ENCODE assay signal across 18 cellular contexts in genomic region chr20:43662943-43663655, GRCh38. TPM values are rescaled to one million over a fixed set of nuclear protein-coding genes. Genes with fewer than 3 reads are reported as not detected.
A peak's percentile ranks its signal among the peaks of the same experiment; 100 is the strongest.
DNase-seq lines count a peak whose midpoint lies in the region; ATAC-seq and TF ChIP-seq lines count a peak whose summit lies in the region.
"Had no signal": no experiment of that assay in that cellular context is flagged by ENCODE, and none has a peak within 500 bp of the region (broad histone marks: within the 10 kb centered on the region; RNA-seq: fewer than 3 reads in every experiment).

No MANE protein-coding gene starts in this region.

- H3K27ac ChIP-seq in RWPE1 = peak overlapping the region; percentile 49
- peak overlapping the region in 2 of 4 donors; percentile 3 to 12 for H3K27ac ChIP-seq in transverse colon
- H3K27ac ChIP-seq: SK-N-MC had no signal

- no peak for ATAC-seq in GM19452 (IDR thresholded peaks at IDR 0.05; ENCODE audit: unreplicated experiment)
- ATAC-seq in stimulated activated effector memory CD8-positive, alpha-beta T cell treated with anti-CD3 and anti-CD28 coated beads, Interleukin-12 subunit alpha, Interleukin-12 subunit beta, amount 100 ng/mL, for 72 hours = no peak
- ATAC-seq: activated CD4-positive, CD25-positive, alpha-beta regulatory T cell treated with anti-CD3 and anti-CD28 coated beads, Interleukin-2, amount 50 U/mL, for 24 hours; left ventricle myocardium superior; natural killer cell treated with Interleukin-12 subunit alpha and Interleukin-12 subunit beta and Interleukin-15 and Interleukin-18, amount 100 ng/mL, for 72 hours had no signal

- peaks cover 1% of the 10 kb centered on the region for H3K27me3 Mint-ChIP-seq in activated CD4-positive, alpha-beta T cell treated with anti-CD3 and anti-CD28 coated beads, Interleukin-2, amount 10 ng/mL, durations not matched to agents 7 days and 5 days

- no peak for TF ChIP-seq POLR2A in transverse colon (IDR thresholded peaks at IDR 0.05)

- no peak for TF ChIP-seq EP300 in transverse colon (IDR thresholded peaks at IDR 0.05; ENCODE audit: low read depth)

- H3K36me3 Mint-ChIP-seq in stimulated activated effector memory CD8-positive, alpha-beta T cell treated with anti-CD3 and anti-CD28 coated beads, Interleukin-12 subunit alpha, Interleukin-12 subunit beta, amount 100 ng/mL, for 72 hours = no peaks in the 10 kb centered on the region
- H3K36me3 Mint-ChIP-seq in activated CD4-positive, alpha-beta T cell treated with anti-CD3 and anti-CD28 coated beads, Interleukin-2, amount 10 ng/mL, durations not matched to agents 7 days and 5 days (ENCODE audit: low read depth) = no peaks in the 10 kb centered on the region
- H3K36me3 Mint-ChIP-seq: activated naive CD8-positive, alpha-beta T cell treated with anti-CD3 and anti-CD28 coated beads for 36 hours; natural killer cell treated with Interleukin-12 subunit alpha and Interleukin-12 subunit beta and Interleukin-15 and Interleukin-18, amount 100 ng/mL, for 72 hours had no signal

- H3K27ac Mint-ChIP-seq in stimulated activated effector memory CD8-positive, alpha-beta T cell treated with anti-CD3 and anti-CD28 coated beads, Interleukin-12 subunit alpha, Interleukin-12 subunit beta, amount 100 ng/mL, for 72 hours = no peak overlapping the region
- no peak overlapping the region for H3K27ac Mint-ChIP-seq in activated CD4-positive, alpha-beta T cell treated with anti-CD3 and anti-CD28 coated beads, Interleukin-2, amount 10 ng/mL, durations not matched to agents 7 days and 5 days
- H3K27ac Mint-ChIP-seq: activated naive CD8-positive, alpha-beta T cell treated with anti-CD3 and anti-CD28 coated beads for 36 hours; natural killer cell treated with Interleukin-12 subunit alpha and Interleukin-12 subunit beta and Interleukin-15 and Interleukin-18, amount 100 ng/mL, for 72 hours had no signal

- WGBS in transverse colon (ENCODE audit: low coverage in 1 of 2), 2 donors = 39% methylated on average over 2 of the region's 2 CpGs; no CpG with 5 or more reads in 1 of the 2 donors

- CTCF ChIA-PET in RWPE1 (lab: Yijun Ruan, JAX) = interaction anchor here (0.9 kb wide), 1 partner anchor 125 kb away, joined by 4 read pairs; no protein-coding TSS in a partner anchor
- CTCF ChIA-PET in activated CD4-positive, alpha-beta T cell treated with anti-CD3 and anti-CD28 coated beads, Interleukin-2, amount 10 ng/mL, durations not matched to agents 7 days and 5 days (lab: Charles Lee) = interaction anchor here (0.8 kb wide), 1 partner anchor 417 kb away, joined by 3 read pairs; no protein-coding TSS in a partner anchor

- H3K4me1 Mint-ChIP-seq in stimulated activated effector memory CD8-positive, alpha-beta T cell treated with anti-CD3 and anti-CD28 coated beads, Interleukin-12 subunit alpha, Interleukin-12 subunit beta, amount 100 ng/mL, for 72 hours = peaks cover 3% of the 10 kb centered on the region
- H3K4me1 Mint-ChIP-seq in activated CD4-positive, alpha-beta T cell treated with anti-CD3 and anti-CD28 coated beads, Interleukin-2, amount 10 ng/mL, durations not matched to agents 7 days and 5 days = peaks cover 10% of the 10 kb centered on the region

- no peak overlapping the region for H3K4me3 ChIP-seq in transverse colon
- H3K4me3 ChIP-seq: SK-N-MC had no signal

- no peaks in the 10 kb centered on the region for H3K9me3 ChIP-seq in transverse colon

- no peaks in the 10 kb centered on the region for H3K36me3 ChIP-seq in transverse colon

- H3K27me3 ChIP-seq in transverse colon = peaks cover 18% of the 10 kb centered on the region

- H3K4me3 Mint-ChIP-seq in stimulated activated effector memory CD8-positive, alpha-beta T cell treated with anti-CD3 and anti-CD28 coated beads, Interleukin-12 subunit alpha, Interleukin-12 subunit beta, amount 100 ng/mL, for 72 hours = no peak overlapping the region
- H3K4me3 Mint-ChIP-seq in activated CD4-positive, alpha-beta T cell treated with anti-CD3 and anti-CD28 coated beads, Interleukin-2, amount 10 ng/mL, durations not matched to agents 7 days and 5 days = no peak overlapping the region
- H3K4me3 Mint-ChIP-seq: activated naive CD8-positive, alpha-beta T cell treated with anti-CD3 and anti-CD28 coated beads for 36 hours; natural killer cell treated with Interleukin-12 subunit alpha and Interleukin-12 subunit beta and Interleukin-15 and Interleukin-18, amount 100 ng/mL, for 72 hours had no signal

- in situ Hi-C loops in transverse colon (cut with MboI; ENCODE audit: low pct_ligation_motif_present in 1 of 4, low pct_unique_long_range_greater_than_20kb in 1 of 4, low sequenced_read_pairs in 3 of 4) = no loop called here

- POLR2A ChIA-PET in RWPE1 (lab: Yijun Ruan, JAX; ENCODE audit: low non-redundant PET) = interaction anchor here (0.6 kb wide), 1 partner anchor 23 kb away, joined by 7 read pairs; no protein-coding TSS in a partner anchor
- POLR2A ChIA-PET in activated CD4-positive, alpha-beta T cell treated with anti-CD3 and anti-CD28 coated beads, Interleukin-2, amount 10 ng/mL, durations not matched to agents 7 days and 5 days (lab: Charles Lee) = no interaction called here

- peaks cover 0 to 26% (median 18%) of the 10 kb centered on the region in 4 donors for H3K4me1 ChIP-seq in transverse colon

- TF ChIP-seq CTCF in RWPE1 (conservative IDR thresholded peaks at IDR 0.05; ENCODE audit: low read depth) (no peak), transverse colon (IDR thresholded peaks at IDR 0.05) (no peak)

- intact Hi-C loops in transverse colon (cut with DNase I; ENCODE audit: low total_unique reads) = no loop called here

- H3K9me3 Mint-ChIP-seq in stimulated activated effector memory CD8-positive, alpha-beta T cell treated with anti-CD3 and anti-CD28 coated beads, Interleukin-12 subunit alpha, Interleukin-12 subunit beta, amount 100 ng/mL, for 72 hours = no peaks in the 10 kb centered on the region
- no peaks in the 10 kb centered on the region for H3K9me3 Mint-ChIP-seq in activated CD4-positive, alpha-beta T cell treated with anti-CD3 and anti-CD28 coated beads, Interleukin-2, amount 10 ng/mL, durations not matched to agents 7 days and 5 days
- H3K9me3 Mint-ChIP-seq: activated naive CD8-positive, alpha-beta T cell treated with anti-CD3 and anti-CD28 coated beads for 36 hours; natural killer cell treated with Interleukin-12 subunit alpha and Interleukin-12 subunit beta and Interleukin-15 and Interleukin-18, amount 100 ng/mL, for 72 hours had no signal

- DNase-seq in NCI-H82 (lab: John Stamatoyannopoulos, UW) (peak; percentile 23), NCI-H82 treated with DMSO at 0.1 percent for 48 hours (lab: John Stamatoyannopoulos, UW; ENCODE audit: unreplicated experiment) (no peak), RWPE1 (ENCODE audit: low spot score) (peak; percentile 83), fibroblast of peridontal ligament (ENCODE audit: extremely low read depth) (peak; percentile 18), transverse colon (peak; percentile 28)
- no peak for DNase-seq in stimulated activated effector memory CD8-positive, alpha-beta T cell treated with anti-CD3 and anti-CD28 coated beads, Interleukin-12 subunit alpha, Interleukin-12 subunit beta, amount 100 ng/mL, for 72 hours (ENCODE audit: low spot score in 2 of 2)
- no peak for DNase-seq in activated CD4-positive, alpha-beta T cell treated with anti-CD3 and anti-CD28 coated beads, Interleukin-2, amount 10 ng/mL, durations not matched to agents 7 days and 5 days
- DNase-seq: 8988T; activated naive CD8-positive, alpha-beta T cell treated with anti-CD3 and anti-CD28 coated beads for 36 hours; caudate nucleus; hippocampal formation; left ventricle myocardium superior; NCI-H2081 treated with DMSO at 0.1 percent for 48 hours; NK-92 treated with Interleukin-12 subunit alpha and Interleukin-12 subunit beta, amount 100 ng/mL, for 24 hours had no signal

RNA-seq across cellular contexts. Expression of gene MYBL2, which starts 3.8 kb away (rescaled TPM):
- total RNA-seq in transverse colon = 100 to 1,000 TPM in 1 of 4 donors, 1 to 10 TPM in 3; 1.1 to 134 (median 2.2) TPM
- 100 to 1,000 TPM; 106 to 110 TPM for total RNA-seq in activated CD4-positive, alpha-beta T cell treated with anti-CD3 and anti-CD28 coated beads, Interleukin-2, amount 10 ng/mL, durations not matched to agents 7 days and 5 days

Comparison
In these comparisons a context has a peak if more than half of its experiments do, and no peak if none do; other contexts are left out.
1. DNase-seq: peak in NCI-H82 (single experiment), RWPE1 (single experiment), fibroblast of peridontal ligament (single experiment) and transverse colon (single experiment); none in NCI-H82 treated with DMSO at 0.1 percent for 48 hours (single experiment), stimulated activated effector memory CD8-positive, alpha-beta T cell treated with anti-CD3 and anti-CD28 coated beads, Interleukin-12 subunit alpha, Interleukin-12 subunit beta, amount 100 ng/mL, for 72 hours (0 of 2) and activated CD4-positive, alpha-beta T cell treated with anti-CD3 and anti-CD28 coated beads, Interleukin-2, amount 10 ng/mL, durations not matched to agents 7 days and 5 days (single experiment).